1 cellular context compared by ENCODE assay signal in the genomic region with DNA sequence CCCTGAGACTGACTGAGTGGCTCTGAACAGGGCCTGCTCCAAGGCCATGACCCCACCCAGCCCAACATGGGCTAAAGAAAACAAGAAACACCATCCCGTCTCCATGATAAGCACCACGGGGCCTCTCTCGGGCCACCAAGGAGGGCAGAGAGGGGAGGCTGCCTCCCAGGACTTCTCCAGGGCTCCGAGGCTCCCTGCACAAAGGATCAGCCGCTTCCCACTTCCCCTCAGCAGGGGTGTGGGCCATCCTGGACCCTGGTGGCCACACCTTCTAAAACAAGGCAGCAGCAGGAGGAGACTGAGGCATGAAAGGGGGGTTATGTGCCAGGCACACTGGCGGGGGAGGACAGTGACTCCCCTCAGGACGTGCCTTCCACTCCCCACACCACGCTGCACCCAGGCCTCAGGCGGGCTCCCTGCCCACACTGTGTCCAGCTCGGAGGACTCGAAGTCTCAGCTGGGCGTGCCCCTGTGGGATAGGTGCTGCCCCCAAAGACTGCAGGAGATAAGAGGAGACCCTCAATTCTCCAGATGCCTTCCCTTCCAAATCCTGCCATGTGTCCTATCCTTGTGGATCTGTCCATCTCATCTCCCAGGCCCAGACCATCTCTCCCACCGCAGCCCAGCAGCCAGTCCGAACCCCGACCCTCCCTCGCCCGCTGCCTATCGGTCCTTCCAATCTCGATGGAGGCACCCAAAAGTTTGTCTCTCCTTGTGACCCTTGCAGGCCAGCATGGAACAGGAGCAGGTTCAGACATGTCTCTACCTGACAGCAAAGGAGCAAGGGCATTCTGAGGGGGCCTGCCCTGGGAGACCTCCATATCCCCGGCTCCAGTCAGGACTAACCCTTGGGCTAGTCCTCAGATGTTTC.
TF ChIP-seq lines count a peak whose summit lies in the region.

No MANE protein-coding gene starts in this region.

TF ChIP-seq in WTC11, 78 proteins besides CTCF, POLR2A, EP300 and RAD21 (continued from another document):
- TF ChIP-seq OVOL2 (CRISPR knock-in tag; IDR thresholded peaks at IDR 0.05; ENCODE audit: borderline replicate concordance), result no peak
- TF ChIP-seq, protein P1, sequence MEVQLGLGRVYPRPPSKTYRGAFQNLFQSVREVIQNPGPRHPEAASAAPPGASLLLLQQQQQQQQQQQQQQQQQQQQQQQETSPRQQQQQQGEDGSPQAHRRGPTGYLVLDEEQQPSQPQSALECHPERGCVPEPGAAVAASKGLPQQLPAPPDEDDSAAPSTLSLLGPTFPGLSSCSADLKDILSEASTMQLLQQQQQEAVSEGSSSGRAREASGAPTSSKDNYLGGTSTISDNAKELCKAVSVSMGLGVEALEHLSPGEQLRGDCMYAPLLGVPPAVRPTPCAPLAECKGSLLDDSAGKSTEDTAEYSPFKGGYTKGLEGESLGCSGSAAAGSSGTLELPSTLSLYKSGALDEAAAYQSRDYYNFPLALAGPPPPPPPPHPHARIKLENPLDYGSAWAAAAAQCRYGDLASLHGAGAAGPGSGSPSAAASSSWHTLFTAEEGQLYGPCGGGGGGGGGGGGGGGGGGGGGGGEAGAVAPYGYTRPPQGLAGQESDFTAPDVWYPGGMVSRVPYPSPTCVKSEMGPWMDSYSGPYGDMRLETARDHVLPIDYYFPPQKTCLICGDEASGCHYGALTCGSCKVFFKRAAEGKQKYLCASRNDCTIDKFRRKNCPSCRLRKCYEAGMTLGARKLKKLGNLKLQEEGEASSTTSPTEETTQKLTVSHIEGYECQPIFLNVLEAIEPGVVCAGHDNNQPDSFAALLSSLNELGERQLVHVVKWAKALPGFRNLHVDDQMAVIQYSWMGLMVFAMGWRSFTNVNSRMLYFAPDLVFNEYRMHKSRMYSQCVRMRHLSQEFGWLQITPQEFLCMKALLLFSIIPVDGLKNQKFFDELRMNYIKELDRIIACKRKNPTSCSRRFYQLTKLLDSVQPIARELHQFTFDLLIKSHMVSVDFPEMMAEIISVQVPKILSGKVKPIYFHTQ (CRISPR knock-in tag; IDR thresholded peaks at IDR 0.05), result no peak
- TF ChIP-seq, protein P2, sequence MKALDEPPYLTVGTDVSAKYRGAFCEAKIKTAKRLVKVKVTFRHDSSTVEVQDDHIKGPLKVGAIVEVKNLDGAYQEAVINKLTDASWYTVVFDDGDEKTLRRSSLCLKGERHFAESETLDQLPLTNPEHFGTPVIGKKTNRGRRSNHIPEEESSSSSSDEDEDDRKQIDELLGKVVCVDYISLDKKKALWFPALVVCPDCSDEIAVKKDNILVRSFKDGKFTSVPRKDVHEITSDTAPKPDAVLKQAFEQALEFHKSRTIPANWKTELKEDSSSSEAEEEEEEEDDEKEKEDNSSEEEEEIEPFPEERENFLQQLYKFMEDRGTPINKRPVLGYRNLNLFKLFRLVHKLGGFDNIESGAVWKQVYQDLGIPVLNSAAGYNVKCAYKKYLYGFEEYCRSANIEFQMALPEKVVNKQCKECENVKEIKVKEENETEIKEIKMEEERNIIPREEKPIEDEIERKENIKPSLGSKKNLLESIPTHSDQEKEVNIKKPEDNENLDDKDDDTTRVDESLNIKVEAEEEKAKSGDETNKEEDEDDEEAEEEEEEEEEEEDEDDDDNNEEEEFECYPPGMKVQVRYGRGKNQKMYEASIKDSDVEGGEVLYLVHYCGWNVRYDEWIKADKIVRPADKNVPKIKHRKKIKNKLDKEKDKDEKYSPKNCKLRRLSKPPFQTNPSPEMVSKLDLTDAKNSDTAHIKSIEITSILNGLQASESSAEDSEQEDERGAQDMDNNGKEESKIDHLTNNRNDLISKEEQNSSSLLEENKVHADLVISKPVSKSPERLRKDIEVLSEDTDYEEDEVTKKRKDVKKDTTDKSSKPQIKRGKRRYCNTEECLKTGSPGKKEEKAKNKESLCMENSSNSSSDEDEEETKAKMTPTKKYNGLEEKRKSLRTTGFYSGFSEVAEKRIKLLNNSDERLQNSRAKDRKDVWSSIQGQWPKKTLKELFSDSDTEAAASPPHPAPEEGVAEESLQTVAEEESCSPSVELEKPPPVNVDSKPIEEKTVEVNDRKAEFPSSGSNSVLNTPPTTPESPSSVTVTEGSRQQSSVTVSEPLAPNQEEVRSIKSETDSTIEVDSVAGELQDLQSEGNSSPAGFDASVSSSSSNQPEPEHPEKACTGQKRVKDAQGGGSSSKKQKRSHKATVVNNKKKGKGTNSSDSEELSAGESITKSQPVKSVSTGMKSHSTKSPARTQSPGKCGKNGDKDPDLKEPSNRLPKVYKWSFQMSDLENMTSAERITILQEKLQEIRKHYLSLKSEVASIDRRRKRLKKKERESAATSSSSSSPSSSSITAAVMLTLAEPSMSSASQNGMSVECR (CRISPR knock-in tag; IDR thresholded peaks at IDR 0.05; ENCODE audit: borderline replicate concordance), result no peak
